In the genomic region with DNA sequence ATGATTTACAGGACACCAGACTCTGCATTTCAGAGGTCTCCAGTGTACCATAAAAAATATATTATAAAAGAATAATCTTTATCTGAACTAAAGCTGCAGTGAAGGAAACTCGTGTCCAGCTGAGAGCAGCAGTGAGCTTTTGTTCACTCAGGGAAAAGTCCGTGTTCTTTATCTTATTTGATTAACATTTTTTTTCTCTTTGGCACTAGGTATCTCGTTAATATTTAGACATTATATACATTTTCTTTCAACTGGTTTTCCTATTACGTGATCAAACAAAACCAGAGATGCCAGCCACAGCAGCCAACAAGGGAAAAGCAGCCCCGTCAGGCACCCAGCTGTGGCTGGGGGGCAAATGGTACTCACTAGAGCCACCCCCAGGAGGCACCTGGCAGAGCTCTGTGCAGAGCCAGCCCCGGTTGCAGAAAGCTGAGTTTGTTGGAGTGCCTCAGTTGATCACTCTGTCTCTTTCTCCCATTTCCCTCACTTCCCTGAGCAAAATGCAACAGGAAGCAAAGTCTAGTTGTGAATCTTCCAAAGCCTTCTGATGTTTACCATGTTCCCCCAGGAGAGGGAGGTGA, we compare ENCODE assay signal across 26 cellular contexts. TPM values are rescaled to one million over a fixed set of nuclear protein-coding genes. Genes with fewer than 3 reads are reported as not detected.
DNase-seq lines count a peak whose midpoint lies in the region; ATAC-seq and TF ChIP-seq lines count a peak whose summit lies in the region.
"Had no signal": no experiment of that assay in that cellular context is flagged by ENCODE, and none has a peak within 500 bp of the region (broad histone marks: within the 10 kb centered on the region; RNA-seq: fewer than 3 reads in every experiment).

No MANE protein-coding gene starts in this region.

- H3K4me1 ChIP-seq in Caco-2 (no peaks in the 10 kb centered on the region), Panc1 (ENCODE audit: control insufficient read depth, insufficient read depth, low read length) (0 out of 2 replicates have a peak, but pooled peaks cover 2% of the 10 kb centered on the region), neural progenitor cell (peaks cover 8% of the 10 kb centered on the region), colonic mucosa (no peaks in the 10 kb centered on the region)
- H3K4me1 ChIP-seq: prostate gland, testis had no signal

- ATAC-seq in Panc1 (no peak), HG03342 (IDR thresholded peaks at IDR 0.05; ENCODE audit: unreplicated experiment) (no peak)
- ATAC-seq: GM12878 had no signal

- in situ Hi-C loops in Panc1 (cut with HindIII; ENCODE audit: low pct_unique_long_range_greater_than_20kb, low sequenced_read_pairs) = no loop called here

- H3K27ac Mint-ChIP-seq in Caco-2 (ENCODE audit: unreplicated experiment) (no peak overlapping the region), glutamatergic neuron (ENCODE audit: unreplicated experiment) (no peak overlapping the region), neural progenitor cell (peak overlapping the region; percentile 7)
- H3K27ac Mint-ChIP-seq: activated naive CD4-positive, alpha-beta T cell treated with anti-CD3 and anti-CD28 coated beads for 36 hours had no signal

- H4K20me1 ChIP-seq in neural progenitor cell (ENCODE audit: low read depth) = no peaks in the 10 kb centered on the region

- H3K4me3 ChIP-seq in Caco-2 (ENCODE audit: low read depth, low read length) = no peak overlapping the region
- no peak overlapping the region for H3K4me3 ChIP-seq in Panc1 (ENCODE audit: low read depth in 2 of 2, low read length in 2 of 2)
- peak overlapping the region; percentile 96 for H3K4me3 ChIP-seq in neural progenitor cell
- no peak overlapping the region for H3K4me3 ChIP-seq in colonic mucosa
- H3K4me3 ChIP-seq: GM12878 had no signal

- intact Hi-C loops in Caco-2 (cut with micrococcal nuclease; ENCODE audit: unreplicated experiment) (no loop called here), Panc1 (cut with micrococcal nuclease; ENCODE audit: unreplicated experiment) (no loop called here), colonic mucosa (cut with DNase I) (no loop called here)

- TF ChIP-seq CTCF in Caco-2 (IDR thresholded peaks at IDR 0.05; ENCODE audit: insufficient read depth in 1 of 2, low read depth in 1 of 2, low read length in 1 of 2, severe bottlenecking in 1 of 2, unreplicated experiment in 1 of 2) (no peak), Panc1 (IDR thresholded peaks at IDR 0.05) (peak; percentile 5; the same call in 1 of the 2 replicates), glutamatergic neuron (IDR thresholded peaks at IDR 0.05; ENCODE audit: partially characterized antibody, unreplicated experiment) (no peak), neural progenitor cell (IDR thresholded peaks at IDR 0.05) (peak; percentile 10), colonic mucosa (IDR thresholded peaks at IDR 0.05) (no peak)

- H3K36me3 Mint-ChIP-seq in Caco-2 (ENCODE audit: insufficient read depth, unreplicated experiment) = no peaks in the 10 kb centered on the region
- no peaks in the 10 kb centered on the region for H3K36me3 Mint-ChIP-seq in glutamatergic neuron (ENCODE audit: unreplicated experiment)
- H3K36me3 Mint-ChIP-seq in neural progenitor cell = no peaks in the 10 kb centered on the region

- H2AFZ ChIP-seq in neural progenitor cell (replicated peaks) = peak overlapping the region; percentile 99

- H3K9ac ChIP-seq in neural progenitor cell = no peak overlapping the region
- H3K9ac ChIP-seq in colonic mucosa (ENCODE audit: low read depth in 2 of 2, low read length in 2 of 2) = no peak overlapping the region

- H3K9me3 Mint-ChIP-seq in Caco-2 (ENCODE audit: unreplicated experiment) (no peaks in the 10 kb centered on the region), glutamatergic neuron (ENCODE audit: unreplicated experiment) (peaks cover 7% of the 10 kb centered on the region), neural progenitor cell (no peaks in the 10 kb centered on the region)
- H3K9me3 Mint-ChIP-seq: activated naive CD4-positive, alpha-beta T cell treated with anti-CD3 and anti-CD28 coated beads for 36 hours had no signal

- H3K36me3 ChIP-seq in Caco-2 (ENCODE audit: control insufficient read depth, insufficient read depth, low read length) (no peaks in the 10 kb centered on the region), Panc1 (ENCODE audit: control insufficient read depth, insufficient read depth, low read length) (no peaks in the 10 kb centered on the region; the same call in 1 of the 2 replicates), neural progenitor cell (no peaks in the 10 kb centered on the region), colonic mucosa (no peaks in the 10 kb centered on the region)
- H3K36me3 ChIP-seq: brain microvascular endothelial cell, prostate gland had no signal

- H3K27ac ChIP-seq in Panc1 (ENCODE audit: low read length) = no peak overlapping the region
- H3K27ac ChIP-seq in neural progenitor cell = no peak overlapping the region
- no peak overlapping the region for H3K27ac ChIP-seq in colonic mucosa
- H3K27ac ChIP-seq: brain microvascular endothelial cell, epithelial cell of prostate, prostate gland, RWPE1, testis had no signal

- H3K4me3 Mint-ChIP-seq in Caco-2 (ENCODE audit: unreplicated experiment) = peak overlapping the region; percentile 61
- H3K4me3 Mint-ChIP-seq in glutamatergic neuron (ENCODE audit: unreplicated experiment) = peak overlapping the region; percentile 79
- peak overlapping the region; percentile 90 for H3K4me3 Mint-ChIP-seq in neural progenitor cell
- H3K4me3 Mint-ChIP-seq: activated naive CD4-positive, alpha-beta T cell treated with anti-CD3 and anti-CD28 coated beads for 36 hours had no signal

- POLR2A ChIA-PET in Caco-2 (lab: Charles Lee) = no interaction called here
- POLR2A ChIA-PET in Panc1 (lab: Charles Lee) = no interaction called here

- BruUV-seq in Caco-2 (replicated peaks; lab: Mats Ljungman, UMichigan) = no TSS peak
- no TSS peak for BruUV-seq in Panc1 (replicated peaks; lab: Mats Ljungman, UMichigan)

- peaks cover 23% of the 10 kb centered on the region for H3K27me3 Mint-ChIP-seq in Caco-2 (ENCODE audit: insufficient read depth, unreplicated experiment)
- peaks cover 14% of the 10 kb centered on the region for H3K27me3 Mint-ChIP-seq in glutamatergic neuron (ENCODE audit: unreplicated experiment)
- peaks cover 35% of the 10 kb centered on the region for H3K27me3 Mint-ChIP-seq in neural progenitor cell (ENCODE audit: insufficient read depth, low read depth)

- no peaks in the 10 kb centered on the region for H3K79me2 ChIP-seq in neural progenitor cell (ENCODE audit: low read depth)

- H3K4me2 ChIP-seq in neural progenitor cell = peak overlapping the region; percentile 83

- H3K4me1 Mint-ChIP-seq in Caco-2 (ENCODE audit: low read depth, unreplicated experiment) (no peaks in the 10 kb centered on the region), glutamatergic neuron (ENCODE audit: low read depth, unreplicated experiment) (peaks cover 9% of the 10 kb centered on the region), neural progenitor cell (peaks cover 16% of the 10 kb centered on the region)

- CTCF ChIA-PET in Caco-2 (lab: Charles Lee) (no interaction called here), Panc1 (lab: Charles Lee) (interaction anchor here (0.6 to 1.1 kb wide), 3 partner anchors 11 to 1419 kb away, joined by 3 to 6 read pairs (median 3); no protein-coding TSS in a partner anchor)

- DNase-seq in Caco-2 (no peak), Panc1 (ENCODE audit: low read depth, low spot score) (no peak), glutamatergic neuron (no peak), neural progenitor cell (ENCODE audit: low spot score) (peak; percentile 16), NCI-H1694 treated with DMSO at 0.1 percent for 48 hours (lab: John Stamatoyannopoulos, UW) (no peak), NCI-H1048 (lab: John Stamatoyannopoulos, UW) (no peak), colonic mucosa (no peak)
- DNase-seq: activated CD4-positive, alpha-beta T cell treated with anti-CD3 and anti-CD28 coated beads, Interleukin-2, amount 50 U/mL, for 1 hour; activated naive CD4-positive, alpha-beta T cell treated with anti-CD3 and anti-CD28 coated beads for 36 hours; activated T-cell treated with anti-CD3 and anti-CD28 coated beads for 4 hours; AML-193; brain microvascular endothelial cell; cortex of kidney; foreskin melanocyte; GF-D8; NCI-H1436 treated with DMSO at 0.1 percent for 48 hours; small intestine; stimulated activated CD4-positive, alpha-beta T cell treated with anti-CD3 and anti-CD28 coated beads, Interleukin-4, amount 100 ng/mL, for 4 hours; testis had no signal

- H3F3A ChIP-seq in neural progenitor cell (ENCODE audit: low read depth) = peaks cover 26% of the 10 kb centered on the region

- H3K9me3 ChIP-seq in Caco-2 = no peaks in the 10 kb centered on the region
- no peaks in the 10 kb centered on the region for H3K9me3 ChIP-seq in Panc1 (ENCODE audit: control insufficient read depth, insufficient read depth, low read depth, low read length)
- no peaks in the 10 kb centered on the region for H3K9me3 ChIP-seq in neural progenitor cell (ENCODE audit: low read depth)
- H3K9me3 ChIP-seq in colonic mucosa = no peaks in the 10 kb centered on the region
- H3K9me3 ChIP-seq: prostate gland, testis had no signal

- H3K27me3 ChIP-seq in Caco-2 (replicated peaks; ENCODE audit: control insufficient read depth, insufficient read depth, low read length) = no peaks in the 10 kb centered on the region; the same call in 1 of the 2 replicates
- H3K27me3 ChIP-seq in Panc1 (ENCODE audit: control insufficient read depth, insufficient read depth, low read length) = peaks cover 30% of the 10 kb centered on the region
- H3K27me3 ChIP-seq in neural progenitor cell = peaks cover 61% of the 10 kb centered on the region
- peaks cover 40% of the 10 kb centered on the region for H3K27me3 ChIP-seq in colonic mucosa
- H3K27me3 ChIP-seq: testis had no signal

RNA-seq across cellular contexts. Expression of a gene that starts 1.1 kb away (rescaled TPM):
- total RNA-seq in Caco-2 (2022) (0.11 and 0.12 TPM in 2 replicates), Panc1 (2021; ENCODE audit: unreplicated experiment) (not detected), glutamatergic neuron (ENCODE audit: unreplicated experiment) (1.1 TPM), neural progenitor cell (ENCODE audit: low replicate concordance) (1.8 and 2.5 TPM in 2 replicates), colonic mucosa (not detected)
- polyA plus RNA-seq in Panc1 (2012; ENCODE audit: insufficient read length) = not detected
- total RNA-seq: activated naive CD4-positive, alpha-beta T cell treated with anti-CD3 and anti-CD28 coated beads for 36 hours; GM12878; HT1080; liver had no signal
- polyA plus RNA-seq: liver had no signal

Comparison
In these comparisons a context has a peak if more than half of its experiments do, and no peak if none do; other contexts are left out.
1. CTCF ChIP-seq: peak in Panc1 (single experiment) and neural progenitor cell (single experiment); none in Caco-2 (0 of 2), glutamatergic neuron (single experiment) and colonic mucosa (single experiment).
2. Peak in every context shown above with its lines, with median percentiles within 50 percentile points of each other: H3K4me3 Mint-ChIP-seq.